12 cellular contexts compared by ENCODE assay signal in genomic region chrX:40082447-40083119, GRCh38. TPM values are rescaled to one million over a fixed set of nuclear protein-coding genes. Genes with fewer than 3 reads are reported as not detected.
DNase-seq lines count a peak whose midpoint lies in the region; ATAC-seq, FAIRE-seq and TF ChIP-seq lines count a peak whose summit lies in the region.
"Had no signal": no experiment of that assay in that cellular context is flagged by ENCODE, and none has a peak within 500 bp of the region (broad histone marks: within the 10 kb centered on the region; RNA-seq: fewer than 3 reads in every experiment).

No MANE protein-coding gene starts in this region.

- H3K4me2 ChIP-seq in astrocyte (ENCODE audit: low read length), result peak overlapping the region; percentile 81

- H3K27ac ChIP-seq in astrocyte (ENCODE audit: low read depth, low read length), result no peak overlapping the region
- no peak overlapping the region for H3K27ac ChIP-seq in vagina
- peak overlapping the region in 1 of 2 donors; percentile 8 for H3K27ac ChIP-seq in small intestine (ENCODE audit: low read depth in 1 of 2, low read length in 1 of 2)
- H3K27ac ChIP-seq: SJSA1 had no signal

- ATAC-seq in naive B cell (ENCODE audit: low read depth in 2 of 2), result peak; percentile 26 to 39
- no peak for ATAC-seq in HG03045 (IDR thresholded peaks at IDR 0.05; ENCODE audit: unreplicated experiment)

- no peaks in the 10 kb centered on the region for H3K27me3 Mint-ChIP-seq in activated naive CD4-positive, alpha-beta T cell treated with anti-CD3 and anti-CD28 coated beads, Interleukin-2, amount 50 U/mL, for 24 hours
- peaks cover 2% of the 10 kb centered on the region for H3K27me3 Mint-ChIP-seq in astrocyte (ENCODE audit: low read depth, unreplicated experiment)
- H3K27me3 Mint-ChIP-seq in naive B cell, result peaks cover 0 to 24% (median 0%) of the 10 kb centered on the region in 3 donors

- peak overlapping the region; percentile 80 for H3K4me3 Mint-ChIP-seq in activated naive CD4-positive, alpha-beta T cell treated with anti-CD3 and anti-CD28 coated beads, Interleukin-2, amount 50 U/mL, for 24 hours
- H3K4me3 Mint-ChIP-seq in astrocyte (ENCODE audit: unreplicated experiment) (peak overlapping the region; percentile 64), naive B cell (peak overlapping the region in 7 of 8 donors; percentile 39 to 83 (median 59))

- no peaks in the 10 kb centered on the region for H3K36me3 Mint-ChIP-seq in activated naive CD4-positive, alpha-beta T cell treated with anti-CD3 and anti-CD28 coated beads, Interleukin-2, amount 50 U/mL, for 24 hours
- H3K36me3 Mint-ChIP-seq in astrocyte (ENCODE audit: low read depth, unreplicated experiment) (no peaks in the 10 kb centered on the region), naive B cell (no peaks in the 10 kb centered on the region)

- peaks cover 49% of the 10 kb centered on the region for H3K79me2 ChIP-seq in astrocyte (ENCODE audit: insufficient read depth, low read length)

- peaks cover 86% of the 10 kb centered on the region for H4K20me1 ChIP-seq in astrocyte (ENCODE audit: insufficient read depth, low read length)

- peaks cover 65% of the 10 kb centered on the region for H3K4me1 Mint-ChIP-seq in activated naive CD4-positive, alpha-beta T cell treated with anti-CD3 and anti-CD28 coated beads, Interleukin-2, amount 50 U/mL, for 24 hours
- peaks cover 9% of the 10 kb centered on the region for H3K4me1 Mint-ChIP-seq in astrocyte (ENCODE audit: low read depth, unreplicated experiment)
- H3K4me1 Mint-ChIP-seq in naive B cell, result peaks cover 39 to 72% (median 41%) of the 10 kb centered on the region in 3 donors

- no peak for FAIRE-seq in astrocyte (lab: Jason Lieb, UNC)
- FAIRE-seq in urothelium cell line (lab: Jason Lieb, UNC), result no peak
- FAIRE-seq in small intestine (lab: Jason Lieb, UNC), result no peak
- FAIRE-seq: endometrium had no signal

- no peak overlapping the region for H2AFZ ChIP-seq in astrocyte (ENCODE audit: low read depth, low read length)

- no peak for TF ChIP-seq CTCF in astrocyte (IDR thresholded peaks at IDR 0.05; ENCODE audit: insufficient read depth, low read depth, low read length)
- TF ChIP-seq CTCF in vagina (IDR thresholded peaks at IDR 0.05), result no peak

- H3K9me3 Mint-ChIP-seq in activated naive CD4-positive, alpha-beta T cell treated with anti-CD3 and anti-CD28 coated beads, Interleukin-2, amount 50 U/mL, for 24 hours, result no peaks in the 10 kb centered on the region
- no peaks in the 10 kb centered on the region for H3K9me3 Mint-ChIP-seq in astrocyte (ENCODE audit: unreplicated experiment)
- H3K9me3 Mint-ChIP-seq in naive B cell, result peaks cover 0 to 1% (median 0%) of the 10 kb centered on the region in 7 donors

- TF ChIP-seq POLR2A in vagina (IDR thresholded peaks at IDR 0.05), result no peak

- peak overlapping the region; percentile 76 for H3K27ac Mint-ChIP-seq in activated naive CD4-positive, alpha-beta T cell treated with anti-CD3 and anti-CD28 coated beads, Interleukin-2, amount 50 U/mL, for 24 hours
- no peak overlapping the region for H3K27ac Mint-ChIP-seq in astrocyte (ENCODE audit: unreplicated experiment)
- H3K27ac Mint-ChIP-seq in naive B cell, result peak overlapping the region in 3 of 6 donors; percentile 12 to 76 (median 62)

- H3K4me3 ChIP-seq in astrocyte (ENCODE audit: insufficient read depth, low read depth, low read length) (no peak overlapping the region), vagina (peak overlapping the region; percentile 32 to 40), small intestine (ENCODE audit: low read depth in 1 of 2, low read length in 2 of 2) (no peak overlapping the region)
- H3K4me3 ChIP-seq: SJSA1 had no signal

- no peak overlapping the region for H3K9ac ChIP-seq in astrocyte (ENCODE audit: low read length)

- no peaks in the 10 kb centered on the region for H3K27me3 ChIP-seq in astrocyte (ENCODE audit: insufficient read depth, low read length)
- H3K27me3 ChIP-seq in vagina, result peaks cover 3% of the 10 kb centered on the region
- H3K27me3 ChIP-seq in small intestine (ENCODE audit: control insufficient read depth in 2 of 2, insufficient read depth in 2 of 2, low read length in 2 of 2), result no peaks in the 10 kb centered on the region
- H3K27me3 ChIP-seq: SJSA1 had no signal

- H3K36me3 ChIP-seq in astrocyte (ENCODE audit: insufficient read depth, low read length), result no peaks in the 10 kb centered on the region
- no peaks in the 10 kb centered on the region for H3K36me3 ChIP-seq in vagina
- no peaks in the 10 kb centered on the region for H3K36me3 ChIP-seq in small intestine (ENCODE audit: control insufficient read depth in 2 of 2, insufficient read depth in 2 of 2, low read length in 2 of 2)

- no peaks in the 10 kb centered on the region for H3K9me3 ChIP-seq in astrocyte (ENCODE audit: insufficient read depth, low read depth, low read length)
- H3K9me3 ChIP-seq in vagina, result no peaks in the 10 kb centered on the region
- no peaks in the 10 kb centered on the region for H3K9me3 ChIP-seq in small intestine (ENCODE audit: control insufficient read depth, low read depth)
- H3K9me3 ChIP-seq: SJSA1 had no signal

- no peak for DNase-seq in activated naive CD4-positive, alpha-beta T cell (lab: John Stamatoyannopoulos, UW)
- no peak for DNase-seq in astrocyte (ENCODE audit: low read depth)
- no peak for DNase-seq in naive B cell
- no peak for DNase-seq in vagina (ENCODE audit: extremely low spot score in 2 of 2)
- no peak for DNase-seq in urothelium cell line (ENCODE audit: low spot score)
- no peak for DNase-seq in small intestine
- DNase-seq: COR-L47, NCI-H2029 had no signal

- H3K4me1 ChIP-seq in astrocyte (ENCODE audit: insufficient read depth, low read length) (peaks cover 25% of the 10 kb centered on the region), vagina (peaks cover 45% of the 10 kb centered on the region), small intestine (ENCODE audit: control insufficient read depth in 2 of 2, insufficient read depth in 1 of 2, low read depth in 1 of 2, low read length in 1 of 2) (peaks cover 0 to 5% of the 10 kb centered on the region in 2 donors)

- intact Hi-C loops in vagina (cut with DNase I), result no loop called here

- WGBS in small intestine, 3 donors, result 21 to 46% (median 23%) methylated on average over 15 of the region's 15 CpGs

RNA-seq across cellular contexts. Expression of gene BCOR, which starts 15.2 kb away (rescaled TPM):
- total RNA-seq in astrocyte (9.0 TPM in 2 replicates), vagina (19.9 TPM)
- polyA plus RNA-seq in naive B cell (ENCODE audit: low read depth in 6 of 6) (10 to 100 TPM in 2 of 6 donors, 1 to 10 TPM in 4; 3.4 to 15.5 (median 7.8) TPM), small intestine (10 to 100 TPM in 1 of 3 donors, 1 to 10 TPM in 2; 5.1 to 10.4 (median 6.5) TPM)

Comparison
In these comparisons a context has a peak if more than half of its experiments do, and no peak if none do; other contexts are left out.
1. H3K4me3 ChIP-seq: peak in vagina (2 of 2); none in astrocyte (single experiment) and small intestine (0 of 2).
2. Peak in every context shown above with its lines, with median percentiles within 50 percentile points of each other: H3K4me3 Mint-ChIP-seq.